In the genomic region with DNA sequence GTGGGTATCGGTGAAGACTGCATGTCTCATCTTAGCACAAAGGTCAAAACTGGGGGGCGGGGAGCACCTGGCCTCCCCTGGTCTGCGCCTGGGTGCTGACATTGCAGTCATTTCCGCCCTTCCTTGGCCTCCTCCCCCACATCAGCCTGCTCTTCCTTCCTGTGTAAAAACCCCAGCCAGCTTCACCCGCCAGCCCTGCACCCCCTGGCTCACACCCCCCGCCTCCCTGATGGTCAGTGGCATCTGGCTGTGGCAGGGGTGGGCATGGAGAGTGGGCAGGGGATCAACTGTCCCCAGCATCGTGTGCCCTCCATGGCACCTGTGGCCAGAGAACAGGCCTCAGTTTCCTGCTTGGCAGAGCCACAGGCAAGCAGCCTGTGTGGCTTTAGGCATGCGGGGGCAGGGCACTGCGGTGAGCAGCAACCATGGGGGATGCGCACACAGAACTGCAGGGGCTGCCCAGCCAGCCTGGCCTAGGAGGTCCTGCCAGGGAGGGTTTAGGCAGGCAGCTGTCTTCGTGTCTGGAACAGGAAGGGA, we compare ENCODE assay signal across 9 cellular contexts. TPM values are rescaled to one million over a fixed set of nuclear protein-coding genes. Genes with fewer than 3 reads are reported as not detected.
DNase-seq lines count a peak whose midpoint lies in the region; ATAC-seq, FAIRE-seq and TF ChIP-seq lines count a peak whose summit lies in the region.
"Had no signal": no experiment of that assay in that cellular context is flagged by ENCODE, and none has a peak within 500 bp of the region (broad histone marks: within the 10 kb centered on the region; RNA-seq: fewer than 3 reads in every experiment).

No MANE protein-coding gene starts in this region.

- H3K4ac ChIP-seq in neuronal stem cell (ENCODE audit: low read length), result no peak overlapping the region

- in situ Hi-C loops in GM12878 (cut with MboI), result no loop called here
- in situ Hi-C loops in transverse colon (cut with MboI; ENCODE audit: low pct_ligation_motif_present in 1 of 4, low pct_unique_long_range_greater_than_20kb in 1 of 4, low sequenced_read_pairs in 3 of 4), result no loop called here

- H2AK5ac ChIP-seq in neuronal stem cell (ENCODE audit: low read depth, low read length), result no peak overlapping the region

- no peak for TF ChIP-seq RAD21 in GM12878 (IDR thresholded peaks at IDR 0.05; ENCODE audit: insufficient read depth, low read depth, low read length)

- TF ChIP-seq CTCF in GM12878 (IDR thresholded peaks at IDR 0.05 in 2 of 3, conservative IDR thresholded peaks at IDR 0.05 in 1 of 3; ENCODE audit: control insufficient read depth in 2 of 3, extremely low read depth in 1 of 3, insufficient read depth in 1 of 3, low read depth in 3 of 3, low read length in 3 of 3) (no peak), transverse colon (IDR thresholded peaks at IDR 0.05) (no peak)

- CTCF ChIA-PET in GM12878 (lab: Yijun Ruan, JAX), result interaction anchor here (0.5 to 2.0 kb wide), 8 partner anchors 9 to 61 kb away, joined by 3 to 6 read pairs (median 4); a partner anchor contains a TSS

- peak; percentile 82 for DNase-seq in T-helper 22 cell (ENCODE audit: low read depth)
- DNase-seq in GM12878 (ENCODE audit: low read depth, low spot score), result peak; percentile 64
- DNase-seq in neuronal stem cell (ENCODE audit: low spot score), result no peak
- DNase-seq in transverse colon, result peak; percentile 72
- no peak for DNase-seq in NCI-H345 treated with DMSO at 0.1 percent for 48 hours (lab: John Stamatoyannopoulos, UW; ENCODE audit: unreplicated experiment)

- peak overlapping the region; percentile 35 for H2BK5ac ChIP-seq in neuronal stem cell (ENCODE audit: low read length)

- ATAC-seq in GM18870 (IDR thresholded peaks at IDR 0.05; ENCODE audit: unreplicated experiment) (peak; percentile 70), HG03103 (IDR thresholded peaks at IDR 0.05; ENCODE audit: low read depth, unreplicated experiment) (peak; percentile 74), GM12878 (peak; percentile 97), GM18519 (IDR thresholded peaks at IDR 0.05; ENCODE audit: low FRiP score, unreplicated experiment) (no peak)

- RAD21 ChIA-PET in GM12878 (lab: Charles Lee; ENCODE audit: unreplicated experiment), result interaction anchor here (1.4 to 2.4 kb wide), 4 partner anchors 13 to 84 kb away, joined by 3 to 10 read pairs (median 8); a partner anchor contains a TSS

- no peak overlapping the region for H2BK15ac ChIP-seq in neuronal stem cell (ENCODE audit: low read length)

- peak; percentile 98 for FAIRE-seq in GM12878 (lab: Jason Lieb, UNC)

- H2AFZ ChIP-seq in GM12878 (ENCODE audit: control insufficient read depth, low read depth, low read length) (peak overlapping the region; percentile 75), neuronal stem cell (ENCODE audit: low read length) (no peak overlapping the region)

- no peak overlapping the region for H2BK120ac ChIP-seq in neuronal stem cell (ENCODE audit: low read depth, low read length)

- H2BK12ac ChIP-seq in neuronal stem cell (ENCODE audit: low read length), result no peak overlapping the region

- no peak overlapping the region for H4K8ac ChIP-seq in neuronal stem cell (ENCODE audit: low read depth, low read length)

- peak overlapping the region; percentile 96 for H3K27ac ChIP-seq in GM12878 (ENCODE audit: control insufficient read depth, insufficient read depth)
- peak overlapping the region; percentile 8 for H3K27ac ChIP-seq in neuronal stem cell (replicated peaks; ENCODE audit: low read length)
- H3K27ac ChIP-seq in transverse colon, result peak overlapping the region; percentile 74 to 83 (median 79)
- H3K27ac ChIP-seq: SK-N-MC had no signal

- H3K4me1 ChIP-seq in GM12878 (ENCODE audit: control insufficient read depth, insufficient read depth, low read length) (peaks cover 28% of the 10 kb centered on the region), neuronal stem cell (ENCODE audit: control insufficient read depth in 2 of 2, insufficient read depth in 1 of 2, low read depth in 1 of 2, low read length in 2 of 2) (peaks cover 4 to 28% of the 10 kb centered on the region in 2 donors), transverse colon (peaks cover 40 to 67% (median 47%) of the 10 kb centered on the region in 4 donors)

- SMC1A ChIA-PET in GM12878 (lab: Charles Lee; ENCODE audit: uncharacterized antibody, unreplicated experiment), result interaction anchor here (0.6 to 1.9 kb wide), 12 partner anchors 10 to 266 kb away, joined by 3 to 7 read pairs (median 4); a partner anchor contains a TSS

- 3% methylated on average over 11 of the region's 11 CpGs for WGBS in GM12878 (ENCODE audit: insufficient coverage, insufficient replicate concordance, low lambda C conversion rate, missing lambda C conversion rate)
- WGBS in neuronal stem cell (ENCODE audit: extremely low coverage in 2 of 2, insufficient read length in 2 of 2, insufficient replicate concordance in 1 of 2), 2 donors, result no CpG with 5 or more reads among the region's 11 CpGs
- WGBS in transverse colon (ENCODE audit: low coverage in 1 of 2), 2 donors, result 45 to 46% methylated on average over 2 to 11 of the region's 11 CpGs

- no peak overlapping the region for H3K23ac ChIP-seq in neuronal stem cell (ENCODE audit: low read depth, low read length, poor library complexity)

- H4K20me1 ChIP-seq in GM12878 (ENCODE audit: control insufficient read depth, insufficient read depth), result no peaks in the 10 kb centered on the region

- POLR2A ChIA-PET in GM12878 (lab: Charles Lee), result interaction anchor here (0.5 to 2.8 kb wide), 4 partner anchors 9 to 151 kb away, joined by 3 to 21 read pairs (median 8); a partner anchor contains a TSS

- peak overlapping the region; percentile 20 for H3K18ac ChIP-seq in neuronal stem cell (ENCODE audit: low read length)

- peaks cover 3% of the 10 kb centered on the region for H3K79me1 ChIP-seq in neuronal stem cell (ENCODE audit: low read depth, low read length)

- no peaks in the 10 kb centered on the region; the same call in 2 of the 3 replicates for H3K9me3 ChIP-seq in GM12878 (replicated peaks; ENCODE audit: control insufficient read depth, insufficient read depth, low read length)
- H3K9me3 ChIP-seq in neuronal stem cell (replicated peaks in 1 of 2; ENCODE audit: control insufficient read depth in 2 of 2, insufficient read depth in 1 of 2, low read depth in 1 of 2, low read length in 2 of 2), result no peaks in the 10 kb centered on the region
- H3K9me3 ChIP-seq in transverse colon, result no peaks in the 10 kb centered on the region

- peak overlapping the region; percentile 84 for H3K4me2 ChIP-seq in GM12878 (ENCODE audit: control insufficient read depth, insufficient read depth)
- H3K4me2 ChIP-seq in neuronal stem cell (ENCODE audit: insufficient read depth, low read length, poor library complexity, severe bottlenecking), result no peak overlapping the region

- no peak overlapping the region for H4K91ac ChIP-seq in neuronal stem cell (ENCODE audit: low read depth, low read length, poor library complexity)

- H3K9ac ChIP-seq in GM12878 (ENCODE audit: control insufficient read depth, insufficient read depth, low read length), result peak overlapping the region; percentile 75
- no peak overlapping the region for H3K9ac ChIP-seq in neuronal stem cell (ENCODE audit: low read depth, low read length, poor library complexity)

- H3K36me3 ChIP-seq in GM12878 (ENCODE audit: control insufficient read depth in 2 of 2, insufficient read depth in 2 of 2, low read length in 1 of 2) (peaks cover 17 to 19% of the 10 kb centered on the region in 2 experiments), neuronal stem cell (replicated peaks in 1 of 2; ENCODE audit: control insufficient read depth in 2 of 2, insufficient read depth in 2 of 2, low read length in 2 of 2) (peaks cover 6 to 72% of the 10 kb centered on the region in 2 donors), transverse colon (peaks cover 0 to 9% (median 3%) of the 10 kb centered on the region in 4 donors)

- H3K27me3 ChIP-seq in GM12878 (replicated peaks in 1 of 2; ENCODE audit: control insufficient read depth in 2 of 2, insufficient read depth in 2 of 2, low read length in 1 of 2), result no peaks in the 10 kb centered on the region
- H3K27me3 ChIP-seq in neuronal stem cell (ENCODE audit: control insufficient read depth in 3 of 3, insufficient read depth in 3 of 3, low read depth in 1 of 3, low read length in 3 of 3), result no peaks in the 10 kb centered on the region
- H3K27me3 ChIP-seq in transverse colon, result no peaks in the 10 kb centered on the region

- H3K4me3 ChIP-seq in GM12878 (peak overlapping the region; percentile 15; the same call in 1 of the 2 replicates), neuronal stem cell (ENCODE audit: low read length in 2 of 2) (no peak overlapping the region), transverse colon (no peak overlapping the region)
- H3K4me3 ChIP-seq: SK-N-MC had no signal

- peaks cover 4% of the 10 kb centered on the region for H3K79me2 ChIP-seq in GM12878 (ENCODE audit: control insufficient read depth, insufficient read depth, low read length)

- BruUV-seq in GM12878 (replicated peaks; lab: Mats Ljungman, UMichigan), result no TSS peak

- no peak overlapping the region for H3K14ac ChIP-seq in neuronal stem cell (ENCODE audit: low read length)

- intact Hi-C loops in GM12878 (cut with micrococcal nuclease; ENCODE audit: unreplicated experiment) (no loop called here), transverse colon (cut with DNase I; ENCODE audit: low total_unique reads) (no loop called here)

- peak; percentile 71 for TF ChIP-seq POLR2A in GM12878 (IDR thresholded peaks at IDR 0.05; ENCODE audit: low read depth, low read length)
- TF ChIP-seq POLR2A in transverse colon (IDR thresholded peaks at IDR 0.05), result no peak

- TF ChIP-seq EP300 in GM12878 (IDR thresholded peaks at IDR 0.05; ENCODE audit: borderline replicate concordance in 1 of 2, control insufficient read depth in 1 of 2, low read depth in 2 of 2, low read length in 2 of 2) (peak in 1 of 2 experiments; percentile 50; a peak in 1 of 4 replicates), transverse colon (IDR thresholded peaks at IDR 0.05; ENCODE audit: low read depth) (no peak)

RNA-seq across cellular contexts. Expression of a gene that starts 29.0 kb away (rescaled TPM):
- 86.9 and 95.9 TPM in 2 replicates for total RNA-seq in GM12878 (2013; cell fraction: nucleolus; rRNA removed)
- total RNA-seq in GM12878 (2014; rRNA removed), result 40.9 and 42.3 TPM in 2 replicates
- 33.8 and 37.6 TPM in 2 replicates for total RNA-seq in GM12878 (2014; rRNA removed; fragmentation: Illumina TruSeq; extraction: Trizol)
- total RNA-seq in GM12878 (2021), result 105 and 114 TPM in 2 replicates
- polyA plus RNA-seq in GM12878 (2011; ENCODE audit: low read depth), result 52.3 TPM
- polyA plus RNA-seq in GM12878 (2011; rRNA removed), result 39.4 and 47.7 TPM in 2 replicates
- polyA plus RNA-seq in GM12878 (2011; cell fraction: cytosol; rRNA removed), result 88.5 and 98.7 TPM in 2 replicates
- polyA plus RNA-seq in GM12878 (2011; cell fraction: nucleus; rRNA removed), result 47.3 and 65.2 TPM in 2 replicates
- polyA plus RNA-seq in GM12878 (2012), result 89.6 and 99.7 TPM in 2 replicates
- polyA plus RNA-seq in GM12878 (2014; fragmentation: Illumina TruSeq; extraction: Trizol), result 69.5 and 81.8 TPM in 2 replicates
- 10 to 100 TPM; 21.0 to 27.0 TPM for polyA plus RNA-seq in GM12878 (2014; fragmentation: Nextera tagmentation; extraction: Ambion mirVana)
- polyA plus RNA-seq in GM12878 (2014; rRNA removed), result 78.9 and 85.4 TPM in 2 replicates
- polyA plus RNA-seq in GM12878 (2016; fragmentation: Nextera tagmentation; extraction: Ambion mirVana), result 10 to 100 TPM; 70.8 to 74.5 TPM
- polyA minus RNA-seq in GM12878 (2011; rRNA and poly(A)+ RNA removed), result 53.3 and 89.4 TPM in 2 replicates
- 35.5 and 39.2 TPM in 2 replicates for polyA minus RNA-seq in GM12878 (2011; cell fraction: cytosol; rRNA and poly(A)+ RNA removed)
- 19.1 and 33.7 TPM in 2 replicates for polyA minus RNA-seq in GM12878 (2011; cell fraction: nucleus; rRNA and poly(A)+ RNA removed)
- polyA plus RNA-seq in neuronal stem cell (2013, experiment 1 of 2), result 77.5 TPM
- 79.6 TPM for polyA plus RNA-seq in neuronal stem cell (2013, experiment 2 of 2)
- 100 to 1,000 TPM; 117 to 553 (median 307) TPM for total RNA-seq in transverse colon

RNA-seq across cellular contexts. Expression of a gene that starts 45.4 kb away (rescaled TPM):
- 251 and 278 TPM in 2 replicates for total RNA-seq in GM12878 (2013; cell fraction: nucleolus; rRNA removed)
- total RNA-seq in GM12878 (2014; rRNA removed), result 2,317 and 2,414 TPM in 2 replicates
- total RNA-seq in GM12878 (2014; rRNA removed; fragmentation: Illumina TruSeq; extraction: Trizol), result 3,231 and 3,325 TPM in 2 replicates
- 2,200 and 2,256 TPM in 2 replicates for total RNA-seq in GM12878 (2021)
- 15,073 TPM for polyA plus RNA-seq in GM12878 (2011; ENCODE audit: low read depth)
- 2,867 and 3,528 TPM in 2 replicates for polyA plus RNA-seq in GM12878 (2011; rRNA removed)
- polyA plus RNA-seq in GM12878 (2011; cell fraction: cytosol; rRNA removed), result 1,769 and 1,817 TPM in 2 replicates
- polyA plus RNA-seq in GM12878 (2011; cell fraction: nucleus; rRNA removed), result 668 and 763 TPM in 2 replicates
- 4,332 and 4,612 TPM in 2 replicates for polyA plus RNA-seq in GM12878 (2012)
- polyA plus RNA-seq in GM12878 (2014; fragmentation: Illumina TruSeq; extraction: Trizol), result 4,821 and 5,052 TPM in 2 replicates
- polyA plus RNA-seq in GM12878 (2014; fragmentation: Nextera tagmentation; extraction: Ambion mirVana), result 1,000 to 10,000 TPM; 3,319 to 3,754 TPM
- 3,219 and 3,296 TPM in 2 replicates for polyA plus RNA-seq in GM12878 (2014; rRNA removed)
- polyA plus RNA-seq in GM12878 (2016; fragmentation: Nextera tagmentation; extraction: Ambion mirVana), result 1,000 to 10,000 TPM; 2,341 to 2,536 TPM
- 682 and 694 TPM in 2 replicates for polyA minus RNA-seq in GM12878 (2011; rRNA and poly(A)+ RNA removed)
- 326 and 362 TPM in 2 replicates for polyA minus RNA-seq in GM12878 (2011; cell fraction: cytosol; rRNA and poly(A)+ RNA removed)
- 94.9 and 131 TPM in 2 replicates for polyA minus RNA-seq in GM12878 (2011; cell fraction: nucleus; rRNA and poly(A)+ RNA removed)
- 5,636 TPM for polyA plus RNA-seq in neuronal stem cell (2013, experiment 1 of 2)
- 5,601 TPM for polyA plus RNA-seq in neuronal stem cell (2013, experiment 2 of 2)
- 1,000 to 10,000 TPM in 1 of 4 donors, 100 to 1,000 TPM in 3; 386 to 1,109 (median 710) TPM for total RNA-seq in transverse colon

Comparison
In these comparisons a context has a peak if more than half of its experiments do, and no peak if none do; other contexts are left out.
1. DNase-seq: peak in T-helper 22 cell (single experiment), GM12878 (single experiment) and transverse colon (single experiment); none in neuronal stem cell (single experiment) and NCI-H345 treated with DMSO at 0.1 percent for 48 hours (single experiment).
2. H3K27ac ChIP-seq: peak in every context shown above with its lines; median percentile 96 in GM12878; 79 in transverse colon; 8 in neuronal stem cell.